ENCODE assay signal across 1 cellular context in genomic region chr1:25543106-25543424, GRCh38.
A peak's percentile ranks its signal among the peaks of the same experiment; 100 is the strongest.
TF ChIP-seq lines count a peak whose summit lies in the region.

No MANE protein-coding gene starts in this region.

TF ChIP-seq in H1, 55 proteins besides CTCF, POLR2A, EP300 and RAD21 (continued from another document):
- TF ChIP-seq POU5F1 (IDR thresholded peaks at IDR 0.05; ENCODE audit: low read depth, low read length): no peak
- no peak for TF ChIP-seq SUZ12 (IDR thresholded peaks at IDR 0.05; ENCODE audit: low read length)
- TF ChIP-seq BRCA1 (IDR thresholded peaks at IDR 0.05; ENCODE audit: low read depth, low read length): no peak
- TF ChIP-seq CBX5 (IDR thresholded peaks at IDR 0.05; ENCODE audit: low read depth, low read length): no peak
- no peak for TF ChIP-seq CEBPB (IDR thresholded peaks at IDR 0.05; ENCODE audit: low read depth, low read length)
- TF ChIP-seq ASH2L (IDR thresholded peaks at IDR 0.05; ENCODE audit: low read length): no peak
- TF ChIP-seq RBBP5 (IDR thresholded peaks at IDR 0.05; ENCODE audit: borderline replicate concordance, low read depth, low read length): no peak
- TF ChIP-seq EGR1 (IDR thresholded peaks at IDR 0.05; ENCODE audit: borderline replicate concordance, low read depth, low read length): peak; percentile 82; the same call in 1 of the 2 replicates
- no peak for TF ChIP-seq SIX5 (IDR thresholded peaks at IDR 0.05; ENCODE audit: low read depth, low read length)
- no peak for TF ChIP-seq SRF (IDR thresholded peaks at IDR 0.05; ENCODE audit: low read depth, low read length)
- TF ChIP-seq JUND (IDR thresholded peaks at IDR 0.05; ENCODE audit: low read length): no peak
- TF ChIP-seq HDAC2 (IDR thresholded peaks at IDR 0.05; ENCODE audit: borderline replicate concordance in 1 of 2, low read depth in 2 of 2, low read length in 2 of 2): peak in 1 of 2 experiments; percentile 97; a peak in 1 of 4 replicates
- TF ChIP-seq CHD2 (IDR thresholded peaks at IDR 0.05; ENCODE audit: low read length): no peak
- TF ChIP-seq KDM5A (IDR thresholded peaks at IDR 0.05; ENCODE audit: low read length): no peak
